ENCODE assay signal across 25 cellular contexts in the genomic region with DNA sequence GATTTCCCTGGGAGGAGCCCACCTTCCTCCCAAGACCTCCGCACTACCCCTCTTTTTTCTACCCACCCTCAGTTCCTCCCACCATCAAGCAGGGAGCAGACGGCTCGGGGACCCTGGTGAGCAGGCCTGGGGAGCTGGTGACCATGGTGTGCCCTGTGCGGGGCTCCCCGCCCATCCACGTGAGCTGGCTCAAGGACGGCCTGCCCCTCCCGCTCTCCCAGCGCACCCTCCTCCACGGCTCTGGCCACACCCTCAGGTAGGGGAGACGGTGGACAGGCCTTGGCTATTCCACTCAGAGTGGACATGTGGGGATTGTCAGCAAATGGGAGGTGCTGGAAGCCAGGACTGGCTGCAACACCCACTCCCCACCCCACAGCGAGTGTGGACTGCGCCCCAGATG. TPM values are rescaled to one million over a fixed set of nuclear protein-coding genes. Genes with fewer than 3 reads are reported as not detected.
A peak's percentile ranks its signal among the peaks of the same experiment; 100 is the strongest.
DNase-seq lines count a peak whose midpoint lies in the region; FAIRE-seq and TF ChIP-seq lines count a peak whose summit lies in the region.
"Had no signal": no experiment of that assay in that cellular context is flagged by ENCODE, and none has a peak within 500 bp of the region (broad histone marks: within the 10 kb centered on the region; RNA-seq: fewer than 3 reads in every experiment).

No MANE protein-coding gene starts in this region.

- no peak overlapping the region for H3K9ac ChIP-seq in mammary epithelial cell (ENCODE audit: insufficient read depth, low read length)
- no peak overlapping the region for H3K9ac ChIP-seq in colonic mucosa (ENCODE audit: low read depth in 2 of 2, low read length in 2 of 2)
- H3K9ac ChIP-seq in neuronal stem cell (ENCODE audit: low read depth, low read length, poor library complexity) = no peak overlapping the region
- no peak overlapping the region for H3K9ac ChIP-seq in kidney (ENCODE audit: low read length in 2 of 2)
- H3K9ac ChIP-seq: BLaER1 treated with 17β-estradiol and CSF1 and Interleukin-3, amounts not matched to agents 10 nM and 100 nM; GM23248 had no signal

- H2BK12ac ChIP-seq in neuronal stem cell (ENCODE audit: low read length) = peak overlapping the region; percentile 97

- H3K4me3 Mint-ChIP-seq in MCF 10A (ENCODE audit: unreplicated experiment) = no peak overlapping the region
- H3K4me3 Mint-ChIP-seq: CD14-positive monocyte; CD4-positive, alpha-beta T cell; CD8-positive, alpha-beta memory T cell had no signal

- H3K36me3 Mint-ChIP-seq in MCF 10A (ENCODE audit: insufficient read depth, unreplicated experiment) = no peaks in the 10 kb centered on the region
- H3K36me3 Mint-ChIP-seq: CD14-positive monocyte; CD8-positive, alpha-beta memory T cell had no signal

- H4K91ac ChIP-seq in neuronal stem cell (ENCODE audit: low read depth, low read length, poor library complexity) = peak overlapping the region; percentile 3

- peak overlapping the region; percentile 99 for H2BK15ac ChIP-seq in neuronal stem cell (ENCODE audit: low read length)

- H4K8ac ChIP-seq in neuronal stem cell (ENCODE audit: low read depth, low read length) = no peak overlapping the region

- POLR2A ChIA-PET in MCF 10A (lab: Yijun Ruan, JAX) = interaction anchor here (0.7 kb wide), 1 partner anchor 28 kb away, joined by 3 read pairs; no protein-coding TSS in a partner anchor

- H3K4me1 ChIP-seq in mammary epithelial cell (ENCODE audit: insufficient read depth, low read length) (peaks cover 13% of the 10 kb centered on the region), colonic mucosa (no peaks in the 10 kb centered on the region), neuronal stem cell (ENCODE audit: control insufficient read depth in 2 of 2, insufficient read depth in 1 of 2, low read depth in 1 of 2, low read length in 2 of 2) (peaks cover 0 to 11% of the 10 kb centered on the region in 2 donors), kidney (ENCODE audit: control insufficient read depth in 1 of 2, insufficient read depth in 1 of 2, low read depth in 1 of 2, low read length in 2 of 2) (no peaks in the 10 kb centered on the region)
- H3K4me1 ChIP-seq: BE2C had no signal

- no TSS peak for BruUV-seq in MCF 10A (replicated peaks; lab: Mats Ljungman, UMichigan)
- BruUV-seq in mammary epithelial cell (replicated peaks; lab: Mats Ljungman, UMichigan) = no TSS peak

- no peaks in the 10 kb centered on the region for H3K9me3 Mint-ChIP-seq in MCF 10A (ENCODE audit: unreplicated experiment)
- H3K9me3 Mint-ChIP-seq: CD4-positive, alpha-beta T cell; CD8-positive, alpha-beta memory T cell had no signal

- intact Hi-C loops in MCF 10A (cut with micrococcal nuclease) (no loop called here), mammary epithelial cell (cut with micrococcal nuclease) (no loop called here), colonic mucosa (cut with DNase I) (no loop called here), kidney (cut with DNase I) (no loop called here)

- H3K36me3 ChIP-seq in mammary epithelial cell (ENCODE audit: insufficient read depth, low read length) = no peaks in the 10 kb centered on the region
- H3K36me3 ChIP-seq in colonic mucosa = no peaks in the 10 kb centered on the region
- H3K36me3 ChIP-seq in neuronal stem cell (replicated peaks in 1 of 2; ENCODE audit: control insufficient read depth in 2 of 2, insufficient read depth in 2 of 2, low read length in 2 of 2) = no peaks in the 10 kb centered on the region
- H3K36me3 ChIP-seq in kidney (ENCODE audit: control insufficient read depth in 1 of 2, insufficient read depth in 2 of 2, low read length in 2 of 2) = no peaks in the 10 kb centered on the region
- H3K36me3 ChIP-seq: BE2C; BLaER1 treated with 17β-estradiol and CSF1 and Interleukin-3, amounts not matched to agents 10 nM and 100 nM had no signal

- H4K20me1 ChIP-seq in mammary epithelial cell (ENCODE audit: insufficient read depth, low read length) = no peaks in the 10 kb centered on the region

- H3K79me1 ChIP-seq in neuronal stem cell (ENCODE audit: low read depth, low read length) = no peaks in the 10 kb centered on the region

- FAIRE-seq in kidney (lab: Jason Lieb, UNC) = no peak
- FAIRE-seq: A204.1, D721Med, GM12878, GM19239, H1 had no signal

- in situ Hi-C loops in mammary epithelial cell (cut with MboI; ENCODE audit: low sequenced_read_pairs in 2 of 2) = no loop called here

- TF ChIP-seq CTCF in MCF 10A (IDR thresholded peaks at IDR 0.05; ENCODE audit: unreplicated experiment) (no peak), mammary epithelial cell (conservative IDR thresholded peaks at IDR 0.05 in 1 of 2, IDR thresholded peaks at IDR 0.05 in 1 of 2; ENCODE audit: extremely low read depth in 1 of 2, insufficient read depth in 1 of 2, low read depth in 1 of 2, low read length in 2 of 2) (no peak), colonic mucosa (IDR thresholded peaks at IDR 0.05) (no peak), kidney (IDR thresholded peaks at IDR 0.05; ENCODE audit: borderline replicate concordance, extremely low read depth, insufficient read depth) (no peak)

- 96% methylated on average over 5 of the region's 13 CpGs for WGBS in mammary epithelial cell (ENCODE audit: low coverage, missing lambda C conversion rate)
- no CpG with 5 or more reads among the region's 13 CpGs for whole genome bisulfite sequencing in neuronal stem cell (ENCODE audit: extremely low coverage in 2 of 2, insufficient read length in 2 of 2, insufficient replicate concordance in 1 of 2), 2 donors

- CTCF ChIA-PET in MCF 10A (lab: Yijun Ruan, JAX) (interaction anchor here (0.6 kb wide), 1 partner anchor 247 kb away, joined by 3 read pairs; no protein-coding TSS in a partner anchor), mammary epithelial cell (lab: Charles Lee; ENCODE audit: low non-redundant PET) (no interaction called here)

- H3K4me3 ChIP-seq in mammary epithelial cell (replicated peaks in 1 of 3; ENCODE audit: insufficient read depth in 1 of 3, low read depth in 2 of 3, low read length in 3 of 3) = no peak overlapping the region
- H3K4me3 ChIP-seq in colonic mucosa = no peak overlapping the region
- no peak overlapping the region for H3K4me3 ChIP-seq in neuronal stem cell (ENCODE audit: low read length in 2 of 2)
- no peak overlapping the region for H3K4me3 ChIP-seq in kidney (ENCODE audit: low read length in 2 of 2)
- H3K4me3 ChIP-seq: BLaER1 treated with 17β-estradiol and CSF1 and Interleukin-3, amounts not matched to agents 10 nM and 100 nM; GM12878; GM23248 had no signal

- no peak overlapping the region for H3K27ac ChIP-seq in mammary epithelial cell (ENCODE audit: insufficient read depth, low read depth, low read length)
- no peak overlapping the region for H3K27ac ChIP-seq in colonic mucosa
- H3K27ac ChIP-seq in neuronal stem cell (replicated peaks; ENCODE audit: low read length) = no peak overlapping the region
- H3K27ac ChIP-seq in kidney (ENCODE audit: low read depth in 2 of 2, low read length in 2 of 2) = no peak overlapping the region
- H3K27ac ChIP-seq: 22Rv1; BLaER1 treated with 17β-estradiol and CSF1 and Interleukin-3, amounts not matched to agents 10 nM and 100 nM; GM23248 had no signal

- H3K27ac Mint-ChIP-seq in MCF 10A (ENCODE audit: low read depth, unreplicated experiment) = peak overlapping the region; percentile 12
- H3K27ac Mint-ChIP-seq: CD4-positive, alpha-beta T cell; CD8-positive, alpha-beta memory T cell had no signal

- H2AK5ac ChIP-seq in neuronal stem cell (ENCODE audit: low read depth, low read length) = peak overlapping the region; percentile 61

- H3K4ac ChIP-seq in neuronal stem cell (ENCODE audit: low read length) = no peak overlapping the region

- no peaks in the 10 kb centered on the region for H3K79me2 ChIP-seq in mammary epithelial cell (ENCODE audit: insufficient read depth, low read length)

- H3K4me2 ChIP-seq in mammary epithelial cell (ENCODE audit: insufficient read depth, low read depth, low read length) (no peak overlapping the region), neuronal stem cell (ENCODE audit: insufficient read depth, low read length, poor library complexity, severe bottlenecking) (no peak overlapping the region)

- H2BK5ac ChIP-seq in neuronal stem cell (ENCODE audit: low read length) = no peak overlapping the region

- peak overlapping the region; percentile 5 for H3K23ac ChIP-seq in neuronal stem cell (ENCODE audit: low read depth, low read length, poor library complexity)

- H3K18ac ChIP-seq in neuronal stem cell (ENCODE audit: low read length) = peak overlapping the region; percentile 51

- H3K27me3 ChIP-seq in mammary epithelial cell (ENCODE audit: insufficient read depth, low read length) = peaks cover 2% of the 10 kb centered on the region
- H3K27me3 ChIP-seq in colonic mucosa = no peaks in the 10 kb centered on the region
- peaks cover 0 to 10% (median 0%) of the 10 kb centered on the region in 3 experiments for H3K27me3 ChIP-seq in neuronal stem cell (ENCODE audit: control insufficient read depth in 3 of 3, insufficient read depth in 3 of 3, low read depth in 1 of 3, low read length in 3 of 3)
- H3K27me3 ChIP-seq: BE2C; BLaER1 treated with 17β-estradiol and CSF1 and Interleukin-3, amounts not matched to agents 10 nM and 100 nM had no signal

- H3K4me1 Mint-ChIP-seq in MCF 10A (ENCODE audit: insufficient read depth, unreplicated experiment) = peaks cover 8% of the 10 kb centered on the region
- H3K4me1 Mint-ChIP-seq: CD14-positive monocyte; CD8-positive, alpha-beta memory T cell had no signal

- peak overlapping the region; percentile 56 for H3K14ac ChIP-seq in neuronal stem cell (ENCODE audit: low read length)

- no peak overlapping the region for H2AFZ ChIP-seq in mammary epithelial cell (ENCODE audit: low read depth, low read length)
- H2AFZ ChIP-seq in neuronal stem cell (ENCODE audit: low read length) = no peak overlapping the region
- H2AFZ ChIP-seq: GM23248 had no signal

- DNase-seq in MCF 10A (ENCODE audit: unreplicated experiment) (no peak), mammary epithelial cell (no peak), colonic mucosa (peak; percentile 38), neuronal stem cell (ENCODE audit: low spot score) (no peak), kidney (no peak), NCI-H524 treated with DMSO at 0.1 percent for 48 hours (lab: John Stamatoyannopoulos, UW) (no peak), AG08396 (ENCODE audit: low spot score) (no peak)
- DNase-seq: AML-193; BE2C; CD4-positive, alpha-beta T cell; CD8-positive, alpha-beta memory T cell; DMS 273 treated with DMSO at 0.1 percent for 48 hours; DMS79; EL; GDM1; GM23248; H7 had no signal

- dilution Hi-C loops in mammary epithelial cell (cut with HindIII; ENCODE audit: low sequenced_read_pairs) = no loop called here

- no peaks in the 10 kb centered on the region for H3K27me3 Mint-ChIP-seq in MCF 10A (ENCODE audit: insufficient read depth, unreplicated experiment)

- H2BK120ac ChIP-seq in neuronal stem cell (ENCODE audit: low read depth, low read length) = no peak overlapping the region

- no peaks in the 10 kb centered on the region for H3K9me3 ChIP-seq in mammary epithelial cell (replicated peaks; ENCODE audit: insufficient read depth, low read length)
- H3K9me3 ChIP-seq in colonic mucosa = no peaks in the 10 kb centered on the region
- no peaks in the 10 kb centered on the region for H3K9me3 ChIP-seq in neuronal stem cell (replicated peaks in 1 of 2; ENCODE audit: control insufficient read depth in 2 of 2, insufficient read depth in 1 of 2, low read depth in 1 of 2, low read length in 2 of 2)
- H3K9me3 ChIP-seq in kidney (ENCODE audit: control insufficient read depth in 1 of 2, low read length in 2 of 2) = no peaks in the 10 kb centered on the region
- H3K9me3 ChIP-seq: BE2C; BLaER1 treated with 17β-estradiol and CSF1 and Interleukin-3, amounts not matched to agents 10 nM and 100 nM had no signal

RNA-seq across cellular contexts. Expression of gene ASS1, which starts 52.9 kb away (rescaled TPM):
- total RNA-seq in MCF 10A (2022) = 204 and 299 TPM in 2 replicates
- total RNA-seq in mammary epithelial cell = 100 to 1,000 TPM in 1 of 2 donors, 10 to 100 TPM in 1; 58.7 to 683 TPM
- polyA plus RNA-seq in mammary epithelial cell = 113 TPM
- polyA minus RNA-seq in mammary epithelial cell = 55.6 TPM
- total RNA-seq in colonic mucosa = 100 to 1,000 TPM; 380 to 511 TPM
- polyA plus RNA-seq in neuronal stem cell (2013, experiment 1 of 2) = 19.7 TPM
- 19.8 TPM for polyA plus RNA-seq in neuronal stem cell (2013, experiment 2 of 2)
- total RNA-seq in kidney = 124 TPM
- 1,185 TPM for polyA plus RNA-seq in kidney (ENCODE audit: insufficient read depth, low read depth, low replicate concordance)
- total RNA-seq: CD4-positive, alpha-beta T cell had no signal
- polyA plus RNA-seq: CD14-positive monocyte; CD8-positive, alpha-beta memory T cell had no signal
